ENCODE assay signal across 24 cellular contexts in the genomic region with DNA sequence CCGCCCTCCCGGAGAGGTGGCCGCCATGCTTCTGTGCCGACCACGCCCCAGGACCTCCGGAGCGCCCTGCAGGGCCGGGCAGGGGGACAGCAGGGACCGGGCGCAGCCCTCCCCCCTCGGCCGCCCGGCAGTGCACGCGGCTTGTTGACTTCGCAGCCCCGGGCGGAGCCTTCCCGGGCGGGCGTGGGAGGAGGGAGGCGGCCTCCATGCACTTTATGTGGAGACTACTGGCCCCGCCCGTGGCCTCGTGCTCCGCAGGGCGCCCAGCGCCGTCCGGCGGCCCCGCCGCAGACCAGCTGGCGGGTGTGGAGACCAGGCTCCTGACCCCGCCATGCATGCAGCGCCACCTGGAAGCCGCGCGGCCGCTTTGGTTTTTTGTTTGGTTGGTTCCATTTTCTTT. TPM values are rescaled to one million over a fixed set of nuclear protein-coding genes. Genes with fewer than 3 reads are reported as not detected.
"Had no signal": no experiment of that assay in that cellular context is flagged by ENCODE, and none has a peak within 500 bp of the region (broad histone marks: within the 10 kb centered on the region; RNA-seq: fewer than 3 reads in every experiment).

No MANE protein-coding gene starts in this region.

- H3K27ac ChIP-seq: hepatocyte, left ventricle myocardium inferior, pancreas, psoas muscle, right atrium auricular region, WERI-Rb-1 had no signal

- ATAC-seq: activated naive CD4-positive, alpha-beta T cell treated with anti-CD3 and anti-CD28 coated beads, Interleukin-2, amount 50 U/mL, for 72 hours; natural killer cell; pancreas; psoas muscle; stimulated activated naive CD8-positive, alpha-beta T cell treated with anti-CD3 and anti-CD28 coated beads, Interleukin-15, Interleukin-2, amounts not matched to agents 100 U/mL and 50 U/mL, for 24 hours had no signal

- FAIRE-seq: pancreas, TTC549, urothelium cell line had no signal

- H3K9me3 ChIP-seq: left ventricle myocardium inferior, pancreas, psoas muscle, right atrium auricular region, tibial nerve had no signal

- H3K4me2 ChIP-seq: hepatocyte had no signal

- DNase-seq: activated CD4-positive, alpha-beta T cell treated with anti-CD3 and anti-CD28 coated beads for 1 hour; activated T-cell treated with anti-CD3 and anti-CD28 coated beads, Interleukin-2, amount 50 U/mL, for 1 hour; aorta; dermis blood vessel endothelial cell; effector CD8-positive, alpha-beta T cell; foreskin melanocyte; glutamatergic neuron; kidney glomerular epithelial cell; left ventricle myocardium inferior; natural killer cell; pancreas; psoas muscle; stimulated activated CD4-positive, alpha-beta T cell treated with anti-CD3 and anti-CD28 coated beads, Interleukin-12 subunit alpha, Interleukin-12 subunit beta, amount 100 ng/mL, for 4 hours; stimulated activated CD4-positive, alpha-beta T cell treated with anti-CD3 and anti-CD28 coated beads, Interleukin-4, amount 100 ng/mL, for 4 hours; stimulated activated naive CD8-positive, alpha-beta T cell treated with anti-CD3 and anti-CD28 coated beads, Interleukin-15, Interleukin-2, amounts not matched to agents 100 U/mL and 50 U/mL, for 24 hours; substantia nigra; WERI-Rb-1 had no signal

- H3K27me3 ChIP-seq: hepatocyte, pancreas, right atrium auricular region, tibial nerve had no signal

- H3K4me3 ChIP-seq: hepatocyte, left ventricle myocardium inferior, pancreas, psoas muscle, right atrium auricular region, tibial nerve had no signal

- H2AFZ ChIP-seq: hepatocyte had no signal

RNA-seq across cellular contexts. Expression of a gene that starts 10.2 kb away (rescaled TPM):
- total RNA-seq: skeletal muscle tissue had no signal
